22 cellular contexts compared by ENCODE assay signal in the genomic region with DNA sequence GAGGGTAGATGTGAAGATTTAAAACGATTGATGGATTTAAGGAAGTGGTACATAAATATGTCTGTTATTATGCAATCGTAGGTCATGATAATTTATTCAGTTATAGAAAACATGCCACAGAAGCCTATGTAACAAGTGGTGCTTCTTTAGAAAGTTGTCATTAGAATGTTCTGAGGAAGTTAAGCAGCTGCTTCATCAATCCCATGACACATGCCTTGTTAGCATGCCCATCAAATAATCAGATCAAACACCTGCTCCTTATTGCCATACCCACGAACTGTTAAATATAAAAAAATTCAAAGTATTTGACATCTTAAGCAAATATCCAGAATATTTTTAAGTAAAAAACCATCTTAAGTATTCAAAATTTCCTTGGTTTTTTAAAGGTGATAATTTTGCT.
"Had no signal": no experiment of that assay in that cellular context is flagged by ENCODE, and none has a peak within 500 bp of the region (broad histone marks: within the 10 kb centered on the region; RNA-seq: fewer than 3 reads in every experiment).

No MANE protein-coding gene starts in this region.

- H3K4me2 ChIP-seq: hepatocyte had no signal

- H3K4me3 Mint-ChIP-seq: naive thymus-derived CD8-positive, alpha-beta T cell; stimulated activated naive B cell treated with anti-CD40 and anti-IgM and Interleukin-4, amounts not matched to agents 10 μg/mL and 1 μg/mL and 100 μg/mL, for 72 hours had no signal

- H3K4me1 Mint-ChIP-seq: naive thymus-derived CD8-positive, alpha-beta T cell; stimulated activated naive B cell treated with anti-CD40 and anti-IgM and Interleukin-4, amounts not matched to agents 10 μg/mL and 1 μg/mL and 100 μg/mL, for 72 hours had no signal

- ATAC-seq: left colon; left ventricle myocardium superior; naive thymus-derived CD8-positive, alpha-beta T cell; psoas muscle; right lobe of liver; stimulated activated naive B cell treated with anti-CD40 and anti-IgM and Interleukin-4, amounts not matched to agents 10 μg/mL and 1 μg/mL and 100 μg/mL, for 72 hours had no signal

- H3K27me3 ChIP-seq: dorsolateral prefrontal cortex, hepatocyte, neutrophil, right lobe of liver, stomach, transverse colon had no signal

- H3K4me1 ChIP-seq: psoas muscle, right lobe of liver, transverse colon had no signal

- H3K79me2 ChIP-seq: hepatocyte had no signal

- DNase-seq: cortex of kidney; dorsolateral prefrontal cortex; effector CD8-positive, alpha-beta T cell; foreskin melanocyte; head of caudate nucleus; left colon; left ventricle myocardium superior; mesenchymal stem cell; naive thymus-derived CD8-positive, alpha-beta T cell; psoas muscle; retina; right lobe of liver; stimulated activated CD4-positive, alpha-beta T cell treated with anti-CD3 and anti-CD28 coated beads, Interleukin-2, amount 100 ng/mL, for 24 hours; stimulated activated CD4-positive, alpha-beta T cell treated with anti-CD3 and anti-CD28 coated beads, Interleukin-4, amount 100 ng/mL, for 4 hours; stimulated activated naive B cell treated with anti-CD40 and anti-IgM and Interleukin-4, amounts not matched to agents 10 μg/mL and 1 μg/mL and 100 μg/mL, for 72 hours; stomach; substantia nigra; transverse colon had no signal

- H3K36me3 Mint-ChIP-seq: naive thymus-derived CD8-positive, alpha-beta T cell; stimulated activated naive B cell treated with anti-CD40 and anti-IgM and Interleukin-4, amounts not matched to agents 10 μg/mL and 1 μg/mL and 100 μg/mL, for 72 hours had no signal

- H3K4me3 ChIP-seq: dorsolateral prefrontal cortex, hepatocyte, lung, psoas muscle, right lobe of liver, stomach, thoracic aorta, transverse colon had no signal

- H3K36me3 ChIP-seq: neutrophil, right lobe of liver, stomach, transverse colon had no signal

- H3K9me3 Mint-ChIP-seq: naive thymus-derived CD8-positive, alpha-beta T cell; stimulated activated naive B cell treated with anti-CD40 and anti-IgM and Interleukin-4, amounts not matched to agents 10 μg/mL and 1 μg/mL and 100 μg/mL, for 72 hours had no signal

- H2AFZ ChIP-seq: hepatocyte had no signal

- H3K9me3 ChIP-seq: neutrophil, psoas muscle, right lobe of liver, stomach, thoracic aorta, transverse colon had no signal

- H3K27ac ChIP-seq: dorsolateral prefrontal cortex, hepatocyte, neutrophil, psoas muscle, right lobe of liver, stomach, thoracic aorta, transverse colon had no signal
